ENCODE assay signal across 1 cellular context in the genomic region with DNA sequence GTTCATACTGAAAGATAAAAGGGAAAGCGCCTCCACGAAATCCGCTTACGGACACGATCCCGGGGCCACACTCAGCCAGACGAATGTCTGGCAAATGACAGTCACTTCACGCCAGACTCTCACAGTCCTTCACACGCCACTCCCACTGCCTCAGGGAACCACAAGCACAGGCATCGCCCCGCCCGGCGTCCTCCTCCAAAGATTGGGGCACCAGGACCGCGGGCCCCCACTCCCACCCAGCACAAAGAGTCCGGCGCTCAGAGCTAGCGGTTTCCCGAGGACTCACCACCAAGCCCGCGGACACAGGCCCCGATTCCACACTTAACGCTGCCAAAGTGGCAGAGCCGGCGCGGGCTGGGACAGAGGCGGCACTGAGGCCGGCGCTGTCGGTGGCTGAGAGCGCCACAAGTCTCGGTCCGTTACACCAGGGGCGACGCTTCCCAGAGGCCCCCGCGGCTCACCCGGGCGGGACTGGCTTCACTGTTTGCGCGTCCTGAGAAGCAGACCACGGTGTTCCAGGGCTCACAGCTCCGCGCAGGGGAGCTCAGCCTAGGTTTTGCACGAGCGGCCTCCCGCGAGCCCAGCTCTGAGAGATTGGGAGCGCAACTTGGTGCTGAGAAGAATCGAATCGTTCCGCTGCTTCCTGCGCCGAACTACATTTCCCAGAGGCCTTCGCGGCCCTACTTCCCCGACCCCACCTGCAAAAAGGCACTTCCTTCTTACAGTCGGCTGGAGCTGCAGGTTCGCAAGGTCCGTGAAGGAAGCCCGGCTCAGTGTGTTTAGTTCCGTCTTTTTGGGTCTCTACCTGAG.
TF ChIP-seq lines count a peak whose summit lies in the region.

TSS of gene ZNF569 (minus strand) at position 647 of the 810 bp plus-strand sequence. CDS start 22,523 bp downstream, outside the sequence.

TF ChIP-seq in K562, 482 proteins besides CTCF, POLR2A, EP300 and RAD21 (continued from another document and continues in another):
- TF ChIP-seq, protein P1, sequence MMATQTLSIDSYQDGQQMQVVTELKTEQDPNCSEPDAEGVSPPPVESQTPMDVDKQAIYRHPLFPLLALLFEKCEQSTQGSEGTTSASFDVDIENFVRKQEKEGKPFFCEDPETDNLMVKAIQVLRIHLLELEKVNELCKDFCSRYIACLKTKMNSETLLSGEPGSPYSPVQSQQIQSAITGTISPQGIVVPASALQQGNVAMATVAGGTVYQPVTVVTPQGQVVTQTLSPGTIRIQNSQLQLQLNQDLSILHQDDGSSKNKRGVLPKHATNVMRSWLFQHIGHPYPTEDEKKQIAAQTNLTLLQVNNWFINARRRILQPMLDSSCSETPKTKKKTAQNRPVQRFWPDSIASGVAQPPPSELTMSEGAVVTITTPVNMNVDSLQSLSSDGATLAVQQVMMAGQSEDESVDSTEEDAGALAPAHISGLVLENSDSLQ (IDR thresholded peaks at IDR 0.05), result peak; percentile 48
- TF ChIP-seq, protein P2, sequence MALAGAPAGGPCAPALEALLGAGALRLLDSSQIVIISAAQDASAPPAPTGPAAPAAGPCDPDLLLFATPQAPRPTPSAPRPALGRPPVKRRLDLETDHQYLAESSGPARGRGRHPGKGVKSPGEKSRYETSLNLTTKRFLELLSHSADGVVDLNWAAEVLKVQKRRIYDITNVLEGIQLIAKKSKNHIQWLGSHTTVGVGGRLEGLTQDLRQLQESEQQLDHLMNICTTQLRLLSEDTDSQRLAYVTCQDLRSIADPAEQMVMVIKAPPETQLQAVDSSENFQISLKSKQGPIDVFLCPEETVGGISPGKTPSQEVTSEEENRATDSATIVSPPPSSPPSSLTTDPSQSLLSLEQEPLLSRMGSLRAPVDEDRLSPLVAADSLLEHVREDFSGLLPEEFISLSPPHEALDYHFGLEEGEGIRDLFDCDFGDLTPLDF (CRISPR knock-in tag; IDR thresholded peaks at IDR 0.05), result no peak
- TF ChIP-seq, protein P3, sequence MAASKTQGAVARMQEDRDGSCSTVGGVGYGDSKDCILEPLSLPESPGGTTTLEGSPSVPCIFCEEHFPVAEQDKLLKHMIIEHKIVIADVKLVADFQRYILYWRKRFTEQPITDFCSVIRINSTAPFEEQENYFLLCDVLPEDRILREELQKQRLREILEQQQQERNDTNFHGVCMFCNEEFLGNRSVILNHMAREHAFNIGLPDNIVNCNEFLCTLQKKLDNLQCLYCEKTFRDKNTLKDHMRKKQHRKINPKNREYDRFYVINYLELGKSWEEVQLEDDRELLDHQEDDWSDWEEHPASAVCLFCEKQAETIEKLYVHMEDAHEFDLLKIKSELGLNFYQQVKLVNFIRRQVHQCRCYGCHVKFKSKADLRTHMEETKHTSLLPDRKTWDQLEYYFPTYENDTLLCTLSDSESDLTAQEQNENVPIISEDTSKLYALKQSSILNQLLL (CRISPR knock-in tag; IDR thresholded peaks at IDR 0.05; ENCODE audit: borderline replicate concordance), result no peak
- TF ChIP-seq PHF20 (IDR thresholded peaks at IDR 0.05; ENCODE audit: partially characterized antibody), result peak; percentile 15
- no peak for TF ChIP-seq SRSF9 (IDR thresholded peaks at IDR 0.05; ENCODE audit: borderline replicate concordance, low read depth, low read length)
- TF ChIP-seq ZNF175 (CRISPR knock-in tag; IDR thresholded peaks at IDR 0.05; ENCODE audit: low read depth), result 0 out of 2 replicates have a peak, but pooled peaks have one; percentile 16
- 0 out of 2 replicates have a peak, but pooled peaks have one; percentile 35 for TF ChIP-seq ZFX (CRISPR knock-in tag; IDR thresholded peaks at IDR 0.05)
- TF ChIP-seq, protein P4, sequence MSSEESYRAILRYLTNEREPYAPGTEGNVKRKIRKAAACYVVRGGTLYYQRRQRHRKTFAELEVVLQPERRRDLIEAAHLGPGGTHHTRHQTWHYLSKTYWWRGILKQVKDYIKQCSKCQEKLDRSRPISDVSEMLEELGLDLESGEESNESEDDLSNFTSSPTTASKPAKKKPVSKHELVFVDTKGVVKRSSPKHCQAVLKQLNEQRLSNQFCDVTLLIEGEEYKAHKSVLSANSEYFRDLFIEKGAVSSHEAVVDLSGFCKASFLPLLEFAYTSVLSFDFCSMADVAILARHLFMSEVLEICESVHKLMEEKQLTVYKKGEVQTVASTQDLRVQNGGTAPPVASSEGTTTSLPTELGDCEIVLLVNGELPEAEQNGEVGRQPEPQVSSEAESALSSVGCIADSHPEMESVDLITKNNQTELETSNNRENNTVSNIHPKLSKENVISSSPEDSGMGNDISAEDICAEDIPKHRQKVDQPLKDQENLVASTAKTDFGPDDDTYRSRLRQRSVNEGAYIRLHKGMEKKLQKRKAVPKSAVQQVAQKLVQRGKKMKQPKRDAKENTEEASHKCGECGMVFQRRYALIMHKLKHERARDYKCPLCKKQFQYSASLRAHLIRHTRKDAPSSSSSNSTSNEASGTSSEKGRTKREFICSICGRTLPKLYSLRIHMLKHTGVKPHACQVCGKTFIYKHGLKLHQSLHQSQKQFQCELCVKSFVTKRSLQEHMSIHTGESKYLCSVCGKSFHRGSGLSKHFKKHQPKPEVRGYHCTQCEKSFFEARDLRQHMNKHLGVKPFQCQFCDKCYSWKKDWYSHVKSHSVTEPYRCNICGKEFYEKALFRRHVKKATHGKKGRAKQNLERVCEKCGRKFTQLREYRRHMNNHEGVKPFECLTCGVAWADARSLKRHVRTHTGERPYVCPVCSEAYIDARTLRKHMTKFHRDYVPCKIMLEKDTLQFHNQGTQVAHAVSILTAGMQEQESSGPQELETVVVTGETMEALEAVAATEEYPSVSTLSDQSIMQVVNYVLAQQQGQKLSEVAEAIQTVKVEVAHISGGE (CRISPR knock-in tag; IDR thresholded peaks at IDR 0.05), result peak; percentile 93 to 99 (median 98)
- peak in 1 of 2 experiments; percentile 47; a peak in 2 of 4 replicates for TF ChIP-seq HDAC1 (IDR thresholded peaks at IDR 0.05)
- no peak for TF ChIP-seq CC2D1A (IDR thresholded peaks at IDR 0.05)
- TF ChIP-seq CCNT2 (IDR thresholded peaks at IDR 0.05; ENCODE audit: borderline replicate concordance, extremely low read depth, insufficient read length, low read depth, low read length), result no peak
- TF ChIP-seq RBM14 (IDR thresholded peaks at IDR 0.05; ENCODE audit: borderline replicate concordance, insufficient read depth, low read depth, low read length), result 0 out of 2 replicates have a peak, but pooled peaks have one; percentile 50
- TF ChIP-seq ZBTB40 (IDR thresholded peaks at IDR 0.05), result peak; percentile 97
- TF ChIP-seq ZBTB40 (CRISPR knock-in tag; IDR thresholded peaks at IDR 0.05), result no peak
- 0 out of 2 replicates have a peak, but pooled peaks have one; percentile 15 for TF ChIP-seq HDAC8 (tag; IDR thresholded peaks at IDR 0.05)
